In genomic region chr4:112185334-112185733, GRCh38 we compare ENCODE assay signal across 18 cellular contexts. TPM values are rescaled to one million over a fixed set of nuclear protein-coding genes. Genes with fewer than 3 reads are reported as not detected.
DNase-seq lines count a peak whose midpoint lies in the region; ATAC-seq, FAIRE-seq and TF ChIP-seq lines count a peak whose summit lies in the region.
"Had no signal": no experiment of that assay in that cellular context is flagged by ENCODE, and none has a peak within 500 bp of the region (broad histone marks: within the 10 kb centered on the region; RNA-seq: fewer than 3 reads in every experiment).

No MANE protein-coding gene starts in this region.

- TF ChIP-seq POLR2A in GM12892 (IDR thresholded peaks at IDR 0.05; ENCODE audit: low read depth, low read length) = no peak

- ATAC-seq in GM19468 (IDR thresholded peaks at IDR 0.05; ENCODE audit: extremely low read depth, unreplicated experiment) (peak; percentile 37), HG02678 (IDR thresholded peaks at IDR 0.05; ENCODE audit: unreplicated experiment) (peak; percentile 58), HG03354 (IDR thresholded peaks at IDR 0.05; ENCODE audit: poor library complexity, severe bottlenecking, unreplicated experiment) (peak; percentile 64), GM19452 (IDR thresholded peaks at IDR 0.05; ENCODE audit: unreplicated experiment) (no peak)

- DNase-seq in GM12892 (ENCODE audit: insufficient read length) = no peak
- no peak for DNase-seq in stimulated activated CD4-positive, alpha-beta T cell treated with anti-CD3 and anti-CD28 coated beads, Interleukin-2, amount 100 ng/mL, for 24 hours
- no peak for DNase-seq in SK-N-DZ (ENCODE audit: low spot score)
- no peak for DNase-seq in G401 (ENCODE audit: low spot score)
- DNase-seq: DMS 273 treated with DMSO at 0.1 percent for 48 hours, GOT3, NCI-H1092, NCI-H2081 treated with DMSO at 0.1 percent for 48 hours, NCI-H524, sigmoid colon, stomach, T-helper 1 cell, WERI-Rb-1 had no signal

- in situ Hi-C loops in G401 (cut with HindIII; ENCODE audit: low sequenced_read_pairs) = no loop called here

- FAIRE-seq in GM12892 (lab: Jason Lieb, UNC) = peak; percentile 71
- FAIRE-seq: islet of Langerhans had no signal

RNA-seq across cellular contexts. Expression of gene FAM241A, which starts 40.1 kb away (rescaled TPM):
- polyA plus RNA-seq in GM12892 (2012; ENCODE audit: missing spikeins) = 2.4 TPM
- polyA plus RNA-seq in SK-N-DZ (2014; cell fraction: cytosol; rRNA removed) = 0.70 and 1.1 TPM in 2 replicates
- 0.34 and 0.73 TPM in 2 replicates for polyA plus RNA-seq in SK-N-DZ (2014; cell fraction: nucleus; rRNA removed)
- total RNA-seq in G401 (2014; rRNA removed; shearing (Covaris generic)) = 0.12 and 0.37 TPM in 2 replicates

RNA-seq across cellular contexts. Expression of gene AP1AR, which starts 46.3 kb away (rescaled TPM):
- 15.9 TPM for polyA plus RNA-seq in GM12892 (2012; ENCODE audit: missing spikeins)
- 32.9 and 35.0 TPM in 2 replicates for polyA plus RNA-seq in SK-N-DZ (2014; cell fraction: cytosol; rRNA removed)
- polyA plus RNA-seq in SK-N-DZ (2014; cell fraction: nucleus; rRNA removed) = 27.6 and 42.1 TPM in 2 replicates
- 25.0 and 34.6 TPM in 2 replicates for total RNA-seq in G401 (2014; rRNA removed; shearing (Covaris generic))
